Comparison of ENCODE assay signal across 1 cellular context in the genomic region with DNA sequence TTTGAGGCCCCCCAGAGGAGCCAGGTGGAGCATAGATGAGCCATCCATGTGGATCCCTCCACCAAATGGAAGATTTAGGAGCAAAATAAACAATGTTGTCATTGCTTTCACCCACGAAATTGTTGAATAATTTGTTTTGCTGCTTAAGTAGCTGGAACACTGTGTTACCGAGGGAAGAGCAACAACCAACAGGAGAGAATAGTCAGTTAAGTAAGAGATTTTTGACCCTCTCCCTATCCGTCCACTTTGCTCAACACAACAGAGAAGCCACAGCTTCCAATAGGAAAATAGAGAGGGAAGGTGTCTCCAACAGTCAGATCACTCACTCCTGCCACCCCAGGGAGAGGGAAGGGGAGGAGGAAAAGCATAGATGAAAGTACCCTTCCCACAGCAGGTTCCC.
TF ChIP-seq lines count a peak whose summit lies in the region.

No MANE protein-coding gene starts in this region.

TF ChIP-seq in GM23338, 12 proteins besides CTCF, POLR2A, EP300 and RAD21 (continued from another document):
- TF ChIP-seq, protein P1, sequence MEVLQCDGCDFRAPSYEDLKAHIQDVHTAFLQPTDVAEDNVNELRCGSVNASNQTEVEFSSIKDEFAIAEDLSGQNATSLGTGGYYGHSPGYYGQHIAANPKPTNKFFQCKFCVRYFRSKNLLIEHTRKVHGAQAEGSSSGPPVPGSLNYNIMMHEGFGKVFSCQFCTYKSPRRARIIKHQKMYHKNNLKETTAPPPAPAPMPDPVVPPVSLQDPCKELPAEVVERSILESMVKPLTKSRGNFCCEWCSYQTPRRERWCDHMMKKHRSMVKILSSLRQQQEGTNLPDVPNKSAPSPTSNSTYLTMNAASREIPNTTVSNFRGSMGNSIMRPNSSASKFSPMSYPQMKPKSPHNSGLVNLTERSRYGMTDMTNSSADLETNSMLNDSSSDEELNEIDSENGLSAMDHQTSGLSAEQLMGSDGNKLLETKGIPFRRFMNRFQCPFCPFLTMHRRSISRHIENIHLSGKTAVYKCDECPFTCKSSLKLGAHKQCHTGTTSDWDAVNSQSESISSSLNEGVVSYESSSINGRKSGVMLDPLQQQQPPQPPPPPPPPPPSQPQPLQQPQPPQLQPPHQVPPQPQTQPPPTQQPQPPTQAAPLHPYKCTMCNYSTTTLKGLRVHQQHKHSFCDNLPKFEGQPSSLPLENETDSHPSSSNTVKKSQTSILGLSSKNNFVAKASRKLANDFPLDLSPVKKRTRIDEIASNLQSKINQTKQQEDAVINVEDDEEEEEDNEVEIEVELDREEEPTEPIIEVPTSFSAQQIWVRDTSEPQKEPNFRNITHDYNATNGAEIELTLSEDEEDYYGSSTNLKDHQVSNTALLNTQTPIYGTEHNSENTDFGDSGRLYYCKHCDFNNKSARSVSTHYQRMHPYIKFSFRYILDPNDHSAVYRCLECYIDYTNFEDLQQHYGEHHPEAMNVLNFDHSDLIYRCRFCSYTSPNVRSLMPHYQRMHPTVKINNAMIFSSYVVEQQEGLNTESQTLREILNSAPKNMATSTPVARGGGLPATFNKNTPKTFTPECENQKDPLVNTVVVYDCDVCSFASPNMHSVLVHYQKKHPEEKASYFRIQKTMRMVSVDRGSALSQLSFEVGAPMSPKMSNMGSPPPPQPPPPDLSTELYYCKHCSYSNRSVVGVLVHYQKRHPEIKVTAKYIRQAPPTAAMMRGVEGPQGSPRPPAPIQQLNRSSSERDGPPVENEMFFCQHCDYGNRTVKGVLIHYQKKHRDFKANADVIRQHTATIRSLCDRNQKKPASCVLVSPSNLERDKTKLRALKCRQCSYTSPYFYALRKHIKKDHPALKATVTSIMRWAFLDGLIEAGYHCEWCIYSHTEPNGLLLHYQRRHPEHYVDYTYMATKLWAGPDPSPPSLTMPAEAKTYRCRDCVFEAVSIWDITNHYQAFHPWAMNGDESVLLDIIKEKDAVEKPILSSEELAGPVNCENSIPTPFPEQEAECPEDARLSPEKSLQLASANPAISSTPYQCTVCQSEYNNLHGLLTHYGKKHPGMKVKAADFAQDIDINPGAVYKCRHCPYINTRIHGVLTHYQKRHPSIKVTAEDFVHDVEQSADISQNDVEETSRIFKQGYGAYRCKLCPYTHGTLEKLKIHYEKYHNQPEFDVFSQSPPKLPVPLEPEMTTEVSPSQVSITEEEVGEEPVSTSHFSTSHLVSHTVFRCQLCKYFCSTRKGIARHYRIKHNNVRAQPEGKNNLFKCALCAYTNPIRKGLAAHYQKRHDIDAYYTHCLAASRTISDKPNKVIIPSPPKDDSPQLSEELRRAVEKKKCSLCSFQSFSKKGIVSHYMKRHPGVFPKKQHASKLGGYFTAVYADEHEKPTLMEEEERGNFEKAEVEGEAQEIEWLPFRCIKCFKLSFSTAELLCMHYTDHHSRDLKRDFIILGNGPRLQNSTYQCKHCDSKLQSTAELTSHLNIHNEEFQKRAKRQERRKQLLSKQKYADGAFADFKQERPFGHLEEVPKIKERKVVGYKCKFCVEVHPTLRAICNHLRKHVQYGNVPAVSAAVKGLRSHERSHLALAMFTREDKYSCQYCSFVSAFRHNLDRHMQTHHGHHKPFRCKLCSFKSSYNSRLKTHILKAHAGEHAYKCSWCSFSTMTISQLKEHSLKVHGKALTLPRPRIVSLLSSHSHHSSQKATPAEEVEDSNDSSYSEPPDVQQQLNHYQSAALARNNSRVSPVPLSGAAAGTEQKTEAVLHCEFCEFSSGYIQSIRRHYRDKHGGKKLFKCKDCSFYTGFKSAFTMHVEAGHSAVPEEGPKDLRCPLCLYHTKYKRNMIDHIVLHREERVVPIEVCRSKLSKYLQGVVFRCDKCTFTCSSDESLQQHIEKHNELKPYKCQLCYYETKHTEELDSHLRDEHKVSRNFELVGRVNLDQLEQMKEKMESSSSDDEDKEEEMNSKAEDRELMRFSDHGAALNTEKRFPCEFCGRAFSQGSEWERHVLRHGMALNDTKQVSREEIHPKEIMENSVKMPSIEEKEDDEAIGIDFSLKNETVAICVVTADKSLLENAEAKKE (CRISPR knock-in tag; IDR thresholded peaks at IDR 0.05) = no peak
- no peak for TF ChIP-seq CREB1 (CRISPR knock-in tag; IDR thresholded peaks at IDR 0.05; ENCODE audit: low read depth)
- TF ChIP-seq STAT1 (IDR thresholded peaks at IDR 0.05; ENCODE audit: unreplicated experiment) = no peak
- no peak for TF ChIP-seq EZH2 (IDR thresholded peaks at IDR 0.05; ENCODE audit: low read depth, unreplicated experiment)
- TF ChIP-seq ZNF114 (CRISPR knock-in tag; IDR thresholded peaks at IDR 0.05) = no peak
- TF ChIP-seq, protein P2, sequence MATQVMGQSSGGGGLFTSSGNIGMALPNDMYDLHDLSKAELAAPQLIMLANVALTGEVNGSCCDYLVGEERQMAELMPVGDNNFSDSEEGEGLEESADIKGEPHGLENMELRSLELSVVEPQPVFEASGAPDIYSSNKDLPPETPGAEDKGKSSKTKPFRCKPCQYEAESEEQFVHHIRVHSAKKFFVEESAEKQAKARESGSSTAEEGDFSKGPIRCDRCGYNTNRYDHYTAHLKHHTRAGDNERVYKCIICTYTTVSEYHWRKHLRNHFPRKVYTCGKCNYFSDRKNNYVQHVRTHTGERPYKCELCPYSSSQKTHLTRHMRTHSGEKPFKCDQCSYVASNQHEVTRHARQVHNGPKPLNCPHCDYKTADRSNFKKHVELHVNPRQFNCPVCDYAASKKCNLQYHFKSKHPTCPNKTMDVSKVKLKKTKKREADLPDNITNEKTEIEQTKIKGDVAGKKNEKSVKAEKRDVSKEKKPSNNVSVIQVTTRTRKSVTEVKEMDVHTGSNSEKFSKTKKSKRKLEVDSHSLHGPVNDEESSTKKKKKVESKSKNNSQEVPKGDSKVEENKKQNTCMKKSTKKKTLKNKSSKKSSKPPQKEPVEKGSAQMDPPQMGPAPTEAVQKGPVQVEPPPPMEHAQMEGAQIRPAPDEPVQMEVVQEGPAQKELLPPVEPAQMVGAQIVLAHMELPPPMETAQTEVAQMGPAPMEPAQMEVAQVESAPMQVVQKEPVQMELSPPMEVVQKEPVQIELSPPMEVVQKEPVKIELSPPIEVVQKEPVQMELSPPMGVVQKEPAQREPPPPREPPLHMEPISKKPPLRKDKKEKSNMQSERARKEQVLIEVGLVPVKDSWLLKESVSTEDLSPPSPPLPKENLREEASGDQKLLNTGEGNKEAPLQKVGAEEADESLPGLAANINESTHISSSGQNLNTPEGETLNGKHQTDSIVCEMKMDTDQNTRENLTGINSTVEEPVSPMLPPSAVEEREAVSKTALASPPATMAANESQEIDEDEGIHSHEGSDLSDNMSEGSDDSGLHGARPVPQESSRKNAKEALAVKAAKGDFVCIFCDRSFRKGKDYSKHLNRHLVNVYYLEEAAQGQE (IDR thresholded peaks at IDR 0.05; ENCODE audit: unreplicated experiment) = no peak
- no peak for TF ChIP-seq NANOG (IDR thresholded peaks at IDR 0.05; ENCODE audit: borderline replicate concordance)
- TF ChIP-seq POLR2AphosphoS5 (IDR thresholded peaks at IDR 0.05; ENCODE audit: low read depth) = no peak
- TF ChIP-seq EZH2phosphoT487 (IDR thresholded peaks at IDR 0.05; ENCODE audit: unreplicated experiment) = no peak
